8 cellular contexts compared by ENCODE assay signal in genomic region chr5:80181618-80182211, GRCh38.
DNase-seq lines count a peak whose midpoint lies in the region; ATAC-seq, FAIRE-seq and TF ChIP-seq lines count a peak whose summit lies in the region.

No MANE protein-coding gene starts in this region.

- no peak overlapping the region for H3K27ac ChIP-seq in foreskin keratinocyte

- no peaks in the 10 kb centered on the region for H3K27me3 ChIP-seq in foreskin keratinocyte

- TF ChIP-seq CTCF in foreskin keratinocyte (conservative IDR thresholded peaks at IDR 0.05) = no peak

- peak; percentile 58 for DNase-seq in A172 (ENCODE audit: low spot score)
- DNase-seq in HuH-7 (ENCODE audit: low spot score) = peak; percentile 37
- peak; percentile 44 for DNase-seq in T-helper 9 cell
- peak; percentile 51 to 66 for DNase-seq in foreskin keratinocyte
- peak; percentile 32 for DNase-seq in urothelium cell line (ENCODE audit: low spot score)

- ATAC-seq in foreskin keratinocyte = peak; percentile 51
- ATAC-seq in GM18873 (IDR thresholded peaks at IDR 0.05; ENCODE audit: low FRiP score, unreplicated experiment) = no peak
- no peak for ATAC-seq in HG03025 (IDR thresholded peaks at IDR 0.05; ENCODE audit: low FRiP score, unreplicated experiment)
- ATAC-seq in GM21737 (IDR thresholded peaks at IDR 0.05; ENCODE audit: unreplicated experiment) = no peak

- no peak for FAIRE-seq in urothelium cell line (lab: Jason Lieb, UNC)

- no peaks in the 10 kb centered on the region for H3K4me1 ChIP-seq in foreskin keratinocyte
